In genomic region chr4:183733181-183733580, GRCh38 we compare ENCODE assay signal across 20 cellular contexts.
"Had no signal": no experiment of that assay in that cellular context is flagged by ENCODE, and none has a peak within 500 bp of the region (broad histone marks: within the 10 kb centered on the region; RNA-seq: fewer than 3 reads in every experiment).

No MANE protein-coding gene starts in this region.

- H3K27ac Mint-ChIP-seq: IgD-negative memory B cell had no signal

- DNase-seq: KBM-7, MV-4-11, NCI-H1048, NCI-H1105, NCI-H1417, NCI-H1436 treated with DMSO at 0.1 percent for 48 hours, NCI-H1694 treated with DMSO at 0.1 percent for 48 hours, NCI-H1930, NCI-H2081, NCI-H2107, NCI-H2227 treated with DMSO at 0.1 percent for 48 hours, NCI-H526 treated with DMSO at 0.1 percent for 48 hours, NCI-H774, PC-3, SHP77, SK-N-SH, SW 1271 had no signal

- H3K27ac ChIP-seq: HL-60, RWPE1 had no signal

- H3K9ac ChIP-seq: SK-N-SH had no signal

- H3K9me3 Mint-ChIP-seq: IgD-negative memory B cell had no signal

- H3K9me3 ChIP-seq: SK-N-SH had no signal

- H3K4me1 Mint-ChIP-seq: IgD-negative memory B cell had no signal

- H3K4me2 ChIP-seq: SK-N-SH had no signal

- ATAC-seq: PC-3 had no signal
